In the genomic region with DNA sequence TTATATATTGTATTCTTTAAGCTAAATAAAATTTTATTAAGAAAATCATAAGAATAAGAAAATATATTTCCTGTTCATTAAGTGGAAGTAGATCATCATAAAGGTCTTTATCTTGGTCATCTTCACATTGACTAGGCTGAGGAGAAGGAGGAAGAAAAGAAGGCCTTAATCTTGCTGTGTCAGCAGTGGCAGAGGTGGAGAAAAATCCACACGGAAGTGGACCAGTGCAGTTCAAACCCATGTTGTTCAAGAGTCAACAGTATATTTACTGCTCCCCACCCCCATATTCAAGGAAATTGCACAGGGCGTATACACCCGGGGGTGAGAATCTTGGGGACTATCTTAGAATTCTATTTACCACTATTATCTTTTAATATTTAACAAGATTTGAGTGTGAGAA, we compare ENCODE assay signal across 30 cellular contexts.
"Had no signal": no experiment of that assay in that cellular context is flagged by ENCODE, and none has a peak within 500 bp of the region (broad histone marks: within the 10 kb centered on the region; RNA-seq: fewer than 3 reads in every experiment).

No MANE protein-coding gene starts in this region.

- DNase-seq: activated CD4-positive, alpha-beta T cell treated with anti-CD3 and anti-CD28 coated beads for 1 hour; activated CD4-positive, alpha-beta T cell treated with anti-CD3 and anti-CD28 coated beads, Interleukin-2, amount 50 U/mL, for 1 hour; activated CD8-positive, alpha-beta T cell treated with anti-CD3 and anti-CD28 coated beads for 36 hours; activated T-cell treated with anti-CD3 and anti-CD28 coated beads, Interleukin-2, amount 50 U/mL, for 4 hours; anterior cingulate cortex; effector CD8-positive, alpha-beta T cell; kidney glomerular epithelial cell; left lung; naive thymus-derived CD4-positive, alpha-beta T cell; nucleus accumbens; stimulated activated CD4-positive, alpha-beta T cell treated with anti-CD3 and anti-CD28 coated beads, Interleukin-15, amount 100 ng/mL, for 24 hours; stimulated activated CD4-positive, alpha-beta T cell treated with anti-CD3 and anti-CD28 coated beads, Interleukin-2, amount 100 ng/mL, for 24 hours; stimulated activated naive B cell treated with anti-CD40 and anti-IgM and Interleukin-4, amounts not matched to agents 10 μg/mL and 1 μg/mL and 100 μg/mL, for 72 hours; stomach; T-helper 1 cell; thyroid gland; upper lobe of left lung had no signal

- H3K4me1 ChIP-seq: left lung, right atrium auricular region, stomach, thyroid gland, upper lobe of left lung, vagina had no signal

- H3K4me1 Mint-ChIP-seq: mesothelial cell of epicardium, neural crest cell, WTC11 had no signal

- H3K27me3 ChIP-seq: left lung, right atrium auricular region, stomach, thyroid gland, upper lobe of left lung, vagina had no signal

- ATAC-seq: activated CD8-positive, alpha-beta T cell treated with anti-CD3 and anti-CD28 coated beads for 36 hours; activated T-cell treated with anti-CD3 and anti-CD28 coated beads, Interleukin-2, amount 50 U/mL, for 4 hours; left lung; naive thymus-derived CD4-positive, alpha-beta T cell; stimulated activated naive B cell treated with anti-CD40 and anti-IgM and Interleukin-4, amounts not matched to agents 10 μg/mL and 1 μg/mL and 100 μg/mL, for 72 hours; WTC11 had no signal

- H3K4me3 ChIP-seq: left lung, right atrium auricular region, stomach, thyroid gland, upper lobe of left lung, vagina had no signal

- H3K27ac Mint-ChIP-seq: activated CD8-positive, alpha-beta T cell treated with anti-CD3 and anti-CD28 coated beads for 36 hours; activated naive CD8-positive, alpha-beta T cell; activated T-helper 2 cell treated with anti-CD3 and anti-CD28 coated beads, Interferon-gamma antibody, Interleukin-2, Interleukin-4, amounts not matched to agents 10 μg/mL and 5 μg/mL and 100 μg/mL, durations not matched to agents 14 hours and 24 hours and 36 hours; mesothelial cell of epicardium; naive thymus-derived CD4-positive, alpha-beta T cell; stimulated activated naive B cell treated with anti-CD40 and anti-IgM and Interleukin-4, amounts not matched to agents 10 μg/mL and 1 μg/mL and 100 μg/mL, for 72 hours; T-helper 2 cell treated with Interferon-gamma antibody and Interleukin-4, amounts not matched to agents 5 μg/mL and 100 μg/mL, for 36 hours; WTC11 had no signal

- H3K27ac ChIP-seq: epithelial cell of prostate, left lung, right atrium auricular region, thyroid gland, upper lobe of left lung, vagina had no signal

- H3K9me3 Mint-ChIP-seq: activated CD8-positive, alpha-beta T cell treated with anti-CD3 and anti-CD28 coated beads for 36 hours; activated T-cell treated with anti-CD3 and anti-CD28 coated beads, Interleukin-2, amount 50 U/mL, for 4 hours; activated T-helper 2 cell treated with anti-CD3 and anti-CD28 coated beads, Interferon-gamma antibody, Interleukin-2, Interleukin-4, amounts not matched to agents 10 μg/mL and 5 μg/mL and 100 μg/mL, durations not matched to agents 14 hours and 24 hours and 36 hours; mesothelial cell of epicardium; naive thymus-derived CD4-positive, alpha-beta T cell; neural crest cell; stimulated activated naive B cell treated with anti-CD40 and anti-IgM and Interleukin-4, amounts not matched to agents 10 μg/mL and 1 μg/mL and 100 μg/mL, for 72 hours; T-helper 2 cell treated with Interferon-gamma antibody and Interleukin-4, amounts not matched to agents 5 μg/mL and 100 μg/mL, for 36 hours; WTC11 had no signal

- H3K27me3 Mint-ChIP-seq: activated CD8-positive, alpha-beta T cell treated with anti-CD3 and anti-CD28 coated beads for 36 hours; activated naive CD8-positive, alpha-beta T cell; naive thymus-derived CD4-positive, alpha-beta T cell; stimulated activated naive B cell treated with anti-CD40 and anti-IgM and Interleukin-4, amounts not matched to agents 10 μg/mL and 1 μg/mL and 100 μg/mL, for 72 hours had no signal

- FAIRE-seq: bronchial epithelial cell, colon, endometrium, frontal cortex had no signal

- H3K4me3 Mint-ChIP-seq: activated CD8-positive, alpha-beta T cell treated with anti-CD3 and anti-CD28 coated beads for 36 hours; activated naive CD8-positive, alpha-beta T cell; activated T-cell treated with anti-CD3 and anti-CD28 coated beads, Interleukin-2, amount 50 U/mL, for 4 hours; mesothelial cell of epicardium; naive thymus-derived CD4-positive, alpha-beta T cell; neural crest cell; stimulated activated naive B cell treated with anti-CD40 and anti-IgM and Interleukin-4, amounts not matched to agents 10 μg/mL and 1 μg/mL and 100 μg/mL, for 72 hours; T-helper 2 cell treated with Interferon-gamma antibody and Interleukin-4, amounts not matched to agents 5 μg/mL and 100 μg/mL, for 36 hours; WTC11 had no signal

- H3K9me3 ChIP-seq: left lung, right atrium auricular region, stomach, thyroid gland, upper lobe of left lung, vagina had no signal

- H3K36me3 ChIP-seq: left lung, thyroid gland, vagina had no signal
